Comparison of ENCODE assay signal across 8 cellular contexts in genomic region chr13:25114220-25114619, GRCh38. TPM values are rescaled to one million over a fixed set of nuclear protein-coding genes. Genes with fewer than 3 reads are reported as not detected.
DNase-seq lines count a peak whose midpoint lies in the region; ATAC-seq and TF ChIP-seq lines count a peak whose summit lies in the region.

No MANE protein-coding gene starts in this region.

- H3K36me3 ChIP-seq in parathyroid adenoma (ENCODE audit: control insufficient read depth, insufficient read depth, low read length) (no peaks in the 10 kb centered on the region), vagina (no peaks in the 10 kb centered on the region)

- TF ChIP-seq CTCF in parathyroid adenoma (IDR thresholded peaks at IDR 0.05) (peak; percentile 43), vagina (IDR thresholded peaks at IDR 0.05) (peak; percentile 15 to 41 (median 37))

- H3K27me3 ChIP-seq in parathyroid adenoma (ENCODE audit: control insufficient read depth, insufficient read depth, low read length) (no peaks in the 10 kb centered on the region), vagina (no peaks in the 10 kb centered on the region)

- H3K27ac Mint-ChIP-seq in activated naive CD4-positive, alpha-beta T cell treated with anti-CD3 and anti-CD28 coated beads, Interleukin-2, amount 10 ng/mL, durations not matched to agents 7 days and 5 days, result no peak overlapping the region

- H3K4me1 ChIP-seq in parathyroid adenoma, result no peaks in the 10 kb centered on the region
- no peaks in the 10 kb centered on the region for H3K4me1 ChIP-seq in vagina

- H2AFZ ChIP-seq in parathyroid adenoma, result no peak overlapping the region

- no peak overlapping the region for H3K9ac ChIP-seq in parathyroid adenoma

- H3K36me3 Mint-ChIP-seq in activated naive CD4-positive, alpha-beta T cell treated with anti-CD3 and anti-CD28 coated beads, Interleukin-2, amount 10 ng/mL, durations not matched to agents 7 days and 5 days, result no peaks in the 10 kb centered on the region

- DNase-seq in D341Med (ENCODE audit: low spot score), result peak; percentile 84
- DNase-seq in M059J (ENCODE audit: low read depth), result peak; percentile 66
- peak; percentile 61 to 62 for DNase-seq in SHP77 (lab: John Stamatoyannopoulos, UW)
- DNase-seq in activated naive CD4-positive, alpha-beta T cell treated with anti-CD3 and anti-CD28 coated beads, Interleukin-2, amount 10 ng/mL, durations not matched to agents 7 days and 5 days, result peak; percentile 77
- peak; percentile 64 for DNase-seq in germinal center (ENCODE audit: low spot score)
- no peak for DNase-seq in vagina (ENCODE audit: extremely low spot score in 2 of 2)

- peaks cover 31% of the 10 kb centered on the region for H3K27me3 Mint-ChIP-seq in activated naive CD4-positive, alpha-beta T cell treated with anti-CD3 and anti-CD28 coated beads, Interleukin-2, amount 10 ng/mL, durations not matched to agents 7 days and 5 days

- no peak overlapping the region for H3K4me3 ChIP-seq in parathyroid adenoma (ENCODE audit: low read depth, low read length)
- no peak overlapping the region for H3K4me3 ChIP-seq in vagina

- H3K9me3 ChIP-seq in parathyroid adenoma (ENCODE audit: control insufficient read depth, low read length) (no peaks in the 10 kb centered on the region), vagina (no peaks in the 10 kb centered on the region)

- no peak overlapping the region for H3K4me3 Mint-ChIP-seq in activated naive CD4-positive, alpha-beta T cell treated with anti-CD3 and anti-CD28 coated beads, Interleukin-2, amount 10 ng/mL, durations not matched to agents 7 days and 5 days

- intact Hi-C loops in vagina (cut with DNase I), result no loop called here

- ATAC-seq in GM21526 (IDR thresholded peaks at IDR 0.05; ENCODE audit: low FRiP score, unreplicated experiment), result peak; percentile 76

- no peak overlapping the region for H3K27ac ChIP-seq in parathyroid adenoma
- no peak overlapping the region for H3K27ac ChIP-seq in vagina

- no peaks in the 10 kb centered on the region for H3K79me2 ChIP-seq in parathyroid adenoma

- CTCF ChIA-PET in activated naive CD4-positive, alpha-beta T cell treated with anti-CD3 and anti-CD28 coated beads, Interleukin-2, amount 10 ng/mL, durations not matched to agents 7 days and 5 days (lab: Charles Lee), result interaction anchor here (0.5 to 2.7 kb wide), 16 partner anchors 10 to 1294 kb away, joined by 3 to 14 read pairs (median 4); no protein-coding TSS in a partner anchor

- H3K9me3 Mint-ChIP-seq in activated naive CD4-positive, alpha-beta T cell treated with anti-CD3 and anti-CD28 coated beads, Interleukin-2, amount 10 ng/mL, durations not matched to agents 7 days and 5 days, result no peaks in the 10 kb centered on the region

- TF ChIP-seq POLR2A in vagina (IDR thresholded peaks at IDR 0.05), result no peak

- no peak overlapping the region for H3K4me2 ChIP-seq in parathyroid adenoma (ENCODE audit: low read length)

- H3K4me1 Mint-ChIP-seq in activated naive CD4-positive, alpha-beta T cell treated with anti-CD3 and anti-CD28 coated beads, Interleukin-2, amount 10 ng/mL, durations not matched to agents 7 days and 5 days, result no peaks in the 10 kb centered on the region

RNA-seq across cellular contexts. Expression of gene PABPC3, which starts 18.3 kb away (rescaled TPM):
- 0.02 and 0.15 TPM in 2 replicates for total RNA-seq in M059J (2014; rRNA removed; shearing (Covaris generic))
- total RNA-seq in vagina, result not detected

RNA-seq across cellular contexts. Expression of gene AMER2, which starts 57.9 kb away (rescaled TPM):
- not detected in 2 replicates for total RNA-seq in M059J (2014; rRNA removed; shearing (Covaris generic))
- total RNA-seq in vagina, result not detected

Comparison
In these comparisons a context has a peak if more than half of its experiments do, and no peak if none do; other contexts are left out.
1. DNase-seq: peak in D341Med (single experiment), M059J (single experiment), SHP77 (2 of 2), activated naive CD4-positive, alpha-beta T cell treated with anti-CD3 and anti-CD28 coated beads, Interleukin-2, amount 10 ng/mL, durations not matched to agents 7 days and 5 days (single experiment) and germinal center (single experiment); none in vagina (0 of 2).